In the genomic region with DNA sequence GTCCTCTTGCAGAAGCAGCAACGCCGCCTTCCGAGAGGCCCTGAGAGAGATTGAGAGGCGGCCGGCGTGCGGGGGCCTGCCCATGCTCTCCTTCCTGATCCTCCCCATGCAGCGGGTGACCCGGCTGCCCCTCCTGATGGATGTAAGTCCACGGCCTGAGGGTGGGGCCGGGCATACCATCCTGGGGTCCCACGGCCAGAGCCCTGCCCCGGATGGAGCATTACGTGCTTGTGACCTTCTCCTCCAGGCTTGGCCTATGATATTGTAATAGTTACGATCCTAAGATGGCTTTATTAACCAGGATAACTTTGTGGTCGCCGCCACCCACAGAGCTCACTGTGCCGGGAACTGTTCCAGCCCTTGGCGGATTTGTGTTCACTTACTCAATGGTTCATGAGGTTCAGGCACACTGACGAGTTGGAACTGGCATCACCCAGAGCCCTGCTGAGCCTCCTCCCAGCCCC, we compare ENCODE assay signal across 14 cellular contexts. TPM values are rescaled to one million over a fixed set of nuclear protein-coding genes. Genes with fewer than 3 reads are reported as not detected.
DNase-seq lines count a peak whose midpoint lies in the region; ATAC-seq and TF ChIP-seq lines count a peak whose summit lies in the region.
"Had no signal": no experiment of that assay in that cellular context is flagged by ENCODE, and none has a peak within 500 bp of the region (broad histone marks: within the 10 kb centered on the region; RNA-seq: fewer than 3 reads in every experiment).

No MANE protein-coding gene starts in this region.

- H3K27ac Mint-ChIP-seq in MCF 10A (ENCODE audit: low read depth, unreplicated experiment), result peak overlapping the region; percentile 44
- H3K27ac Mint-ChIP-seq in activated CD4-positive, alpha-beta T cell treated with anti-CD3 and anti-CD28 coated beads for 36 hours, result no peak overlapping the region
- H3K27ac Mint-ChIP-seq in T-helper 17 cell, result no peak overlapping the region
- H3K27ac Mint-ChIP-seq: activated CD4-positive, alpha-beta memory T cell treated with anti-CD3 and anti-CD28 coated beads, Interleukin-2, amount 10 ng/mL, durations not matched to agents 7 days and 5 days; activated naive CD4-positive, alpha-beta T cell treated with anti-CD3 and anti-CD28 coated beads, Interleukin-2, amount 50 U/mL, for 72 hours; naive B cell had no signal

- peak; percentile 70 for DNase-seq in AG04449 (ENCODE audit: low read depth, low spot score)
- DNase-seq in HT1080 (ENCODE audit: low read depth), result peak; percentile 45
- DNase-seq in MCF 10A (ENCODE audit: unreplicated experiment), result peak; percentile 96
- DNase-seq in midbrain (lab: John Stamatoyannopoulos, UW), result peak; percentile 8
- no peak for DNase-seq in DMS114 treated with DMSO at 0.1 percent for 48 hours (lab: John Stamatoyannopoulos, UW; ENCODE audit: unreplicated experiment)
- DNase-seq in activated CD4-positive, alpha-beta T cell treated with anti-CD3 and anti-CD28 coated beads for 36 hours, result no peak
- DNase-seq in T-helper 17 cell, result no peak
- DNase-seq: activated CD4-positive, alpha-beta memory T cell treated with anti-CD3 and anti-CD28 coated beads, Interleukin-2, amount 10 ng/mL, durations not matched to agents 7 days and 5 days; naive B cell; NCI-H1105; stimulated activated CD4-positive, alpha-beta T cell treated with anti-CD3 and anti-CD28 coated beads, Interleukin-15, amount 100 ng/mL, for 24 hours; SW 1271 had no signal

- H3K9me3 Mint-ChIP-seq in MCF 10A (ENCODE audit: unreplicated experiment), result no peaks in the 10 kb centered on the region
- H3K9me3 Mint-ChIP-seq in activated CD4-positive, alpha-beta T cell treated with anti-CD3 and anti-CD28 coated beads for 36 hours (ENCODE audit: low read depth), result no peaks in the 10 kb centered on the region
- H3K9me3 Mint-ChIP-seq: activated CD4-positive, alpha-beta memory T cell treated with anti-CD3 and anti-CD28 coated beads, Interleukin-2, amount 10 ng/mL, durations not matched to agents 7 days and 5 days; activated naive CD4-positive, alpha-beta T cell treated with anti-CD3 and anti-CD28 coated beads, Interleukin-2, amount 50 U/mL, for 72 hours; naive B cell had no signal

- H3K36me3 Mint-ChIP-seq in MCF 10A (ENCODE audit: insufficient read depth, unreplicated experiment), result peaks cover 4% of the 10 kb centered on the region
- no peaks in the 10 kb centered on the region for H3K36me3 Mint-ChIP-seq in activated CD4-positive, alpha-beta T cell treated with anti-CD3 and anti-CD28 coated beads for 36 hours (ENCODE audit: low read depth)
- peaks cover 2% of the 10 kb centered on the region for H3K36me3 Mint-ChIP-seq in T-helper 17 cell (ENCODE audit: low read depth)
- H3K36me3 Mint-ChIP-seq: activated naive CD4-positive, alpha-beta T cell treated with anti-CD3 and anti-CD28 coated beads, Interleukin-2, amount 50 U/mL, for 72 hours; naive B cell had no signal

- BruUV-seq in MCF 10A (replicated peaks; lab: Mats Ljungman, UMichigan), result no TSS peak

- no peak overlapping the region for H3K4me3 ChIP-seq in AG04449 (ENCODE audit: low read depth, low read length)

- peak overlapping the region; percentile 62 for H3K4me3 Mint-ChIP-seq in MCF 10A (ENCODE audit: unreplicated experiment)
- H3K4me3 Mint-ChIP-seq in activated CD4-positive, alpha-beta T cell treated with anti-CD3 and anti-CD28 coated beads for 36 hours, result no peak overlapping the region
- no peak overlapping the region for H3K4me3 Mint-ChIP-seq in T-helper 17 cell
- H3K4me3 Mint-ChIP-seq: activated CD4-positive, alpha-beta memory T cell treated with anti-CD3 and anti-CD28 coated beads, Interleukin-2, amount 10 ng/mL, durations not matched to agents 7 days and 5 days; naive B cell had no signal

- no peak for ATAC-seq in activated CD4-positive, alpha-beta T cell treated with anti-CD3 and anti-CD28 coated beads for 36 hours
- no peak for ATAC-seq in T-helper 17 cell
- ATAC-seq in HG03045 (IDR thresholded peaks at IDR 0.05; ENCODE audit: unreplicated experiment), result no peak
- ATAC-seq: activated naive CD4-positive, alpha-beta T cell treated with anti-CD3 and anti-CD28 coated beads, Interleukin-2, amount 50 U/mL, for 72 hours had no signal

- POLR2A ChIA-PET in AG04449 (lab: Yijun Ruan, JAX), result no interaction called here
- POLR2A ChIA-PET in MCF 10A (lab: Yijun Ruan, JAX), result interaction anchor here (0.7 to 1.5 kb wide), 7 partner anchors 8 to 916 kb away, joined by 3 to 17 read pairs (median 3); no protein-coding TSS in a partner anchor
- POLR2A ChIA-PET in activated CD4-positive, alpha-beta T cell treated with anti-CD3 and anti-CD28 coated beads for 36 hours (lab: Charles Lee), result no interaction called here

- intact Hi-C loops in MCF 10A (cut with micrococcal nuclease), result no loop called here
- intact Hi-C loops in activated CD4-positive, alpha-beta T cell treated with anti-CD3 and anti-CD28 coated beads for 36 hours (cut with DNase I, micrococcal nuclease), result no loop called here

- TF ChIP-seq CTCF in AG04449 (IDR thresholded peaks at IDR 0.05; ENCODE audit: insufficient read depth, low read length, missing control alignments) (no peak), MCF 10A (IDR thresholded peaks at IDR 0.05; ENCODE audit: unreplicated experiment) (no peak)

- H3K4me1 Mint-ChIP-seq in MCF 10A (ENCODE audit: insufficient read depth, unreplicated experiment), result peaks cover 22% of the 10 kb centered on the region
- H3K4me1 Mint-ChIP-seq in activated CD4-positive, alpha-beta T cell treated with anti-CD3 and anti-CD28 coated beads for 36 hours, result no peaks in the 10 kb centered on the region
- peaks cover 6% of the 10 kb centered on the region for H3K4me1 Mint-ChIP-seq in T-helper 17 cell
- H3K4me1 Mint-ChIP-seq: activated CD4-positive, alpha-beta memory T cell treated with anti-CD3 and anti-CD28 coated beads, Interleukin-2, amount 10 ng/mL, durations not matched to agents 7 days and 5 days had no signal

- CTCF ChIA-PET in AG04449 (lab: Yijun Ruan, JAX), result interaction anchor here (0.8 to 4.1 kb wide), 7 partner anchors 9 to 148 kb away, joined by 4 to 92 read pairs (median 16); partner anchors contain the start of gene ARHGEF16
- CTCF ChIA-PET in MCF 10A (lab: Yijun Ruan, JAX), result interaction anchor here (0.6 to 4.0 kb wide), 7 partner anchors 9 to 147 kb away, joined by 3 to 53 read pairs (median 3); no protein-coding TSS in a partner anchor
- CTCF ChIA-PET in activated CD4-positive, alpha-beta T cell treated with anti-CD3 and anti-CD28 coated beads for 36 hours (lab: Charles Lee), result no interaction called here

- no peaks in the 10 kb centered on the region for H3K27me3 Mint-ChIP-seq in MCF 10A (ENCODE audit: insufficient read depth, unreplicated experiment)
- H3K27me3 Mint-ChIP-seq in activated CD4-positive, alpha-beta T cell treated with anti-CD3 and anti-CD28 coated beads for 36 hours, result no peaks in the 10 kb centered on the region
- H3K27me3 Mint-ChIP-seq in T-helper 17 cell, result peaks cover 5% of the 10 kb centered on the region
- H3K27me3 Mint-ChIP-seq: activated CD4-positive, alpha-beta memory T cell treated with anti-CD3 and anti-CD28 coated beads, Interleukin-2, amount 10 ng/mL, durations not matched to agents 7 days and 5 days had no signal

- H3K9me3 ChIP-seq in T-helper 17 cell (ENCODE audit: control insufficient read depth, low read length, poor library complexity, severe bottlenecking), result no peaks in the 10 kb centered on the region

RNA-seq across cellular contexts. Expression of gene ARHGEF16, which starts 18.9 kb away (rescaled TPM):
- total RNA-seq in HT1080 (2014; rRNA removed; shearing (Covaris generic)), result 0.05 and 0.23 TPM in 2 replicates
- polyA plus RNA-seq in HT1080 (2015; cell fraction: cytosol; rRNA removed), result 0.05 TPM in 1 of 2 replicates, not detected in the other
- polyA plus RNA-seq in HT1080 (2015; cell fraction: nucleus; rRNA removed), result 0.17 and 0.31 TPM in 2 replicates
- total RNA-seq in MCF 10A (2022), result 8.6 and 8.8 TPM in 2 replicates
- total RNA-seq in activated CD4-positive, alpha-beta T cell treated with anti-CD3 and anti-CD28 coated beads for 36 hours, result not detected
- under 1 TPM in 1 of 2 donors, not detected in 1; 0.10 TPM for total RNA-seq in T-helper 17 cell
- total RNA-seq: activated CD4-positive, alpha-beta memory T cell treated with anti-CD3 and anti-CD28 coated beads, Interleukin-2, amount 10 ng/mL, durations not matched to agents 7 days and 5 days had no signal

Comparison
In these comparisons a context has a peak if more than half of its experiments do, and no peak if none do; other contexts are left out.
1. DNase-seq: peak in AG04449 (single experiment), HT1080 (single experiment), MCF 10A (single experiment) and midbrain (single experiment); none in DMS114 treated with DMSO at 0.1 percent for 48 hours (single experiment), activated CD4-positive, alpha-beta T cell treated with anti-CD3 and anti-CD28 coated beads for 36 hours (single experiment) and T-helper 17 cell (0 of 3).